In the genomic region with DNA sequence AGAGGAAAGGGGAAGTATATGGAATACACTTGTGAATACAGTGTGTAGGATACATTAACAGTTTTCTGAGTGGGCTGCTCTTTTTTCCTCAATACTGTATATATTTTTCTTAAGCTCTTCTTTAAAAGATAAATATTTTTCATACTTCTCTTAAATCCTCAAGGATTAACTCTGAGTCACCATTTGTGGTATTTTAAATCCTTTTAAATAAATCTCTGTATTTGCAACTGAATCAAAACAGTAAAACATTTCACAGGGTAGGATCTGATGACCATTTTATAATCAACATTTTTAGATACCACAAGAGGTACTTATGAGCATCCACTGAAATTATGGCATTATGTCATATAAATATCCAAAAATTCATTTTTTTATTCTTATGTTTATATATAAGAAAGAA, we compare ENCODE assay signal across 1 cellular context.
TF ChIP-seq lines count a peak whose summit lies in the region.

No MANE protein-coding gene starts in this region.

TF ChIP-seq in IMR-90, 13 proteins besides CTCF, POLR2A, EP300 and RAD21:
- no peak for TF ChIP-seq FOS (IDR thresholded peaks at IDR 0.05; ENCODE audit: low read depth, low read length)
- TF ChIP-seq RFX5 (IDR thresholded peaks at IDR 0.05; ENCODE audit: low read depth, low read length): no peak
- TF ChIP-seq SMC3 (IDR thresholded peaks at IDR 0.05; ENCODE audit: low read depth, low read length): no peak
- TF ChIP-seq NFE2L2 (IDR thresholded peaks at IDR 0.05; ENCODE audit: low read depth, low read length): no peak
- no peak for TF ChIP-seq MAZ (IDR thresholded peaks at IDR 0.05; ENCODE audit: borderline replicate concordance, low read depth, low read length)
